ENCODE assay signal across 8 cellular contexts in the genomic region with DNA sequence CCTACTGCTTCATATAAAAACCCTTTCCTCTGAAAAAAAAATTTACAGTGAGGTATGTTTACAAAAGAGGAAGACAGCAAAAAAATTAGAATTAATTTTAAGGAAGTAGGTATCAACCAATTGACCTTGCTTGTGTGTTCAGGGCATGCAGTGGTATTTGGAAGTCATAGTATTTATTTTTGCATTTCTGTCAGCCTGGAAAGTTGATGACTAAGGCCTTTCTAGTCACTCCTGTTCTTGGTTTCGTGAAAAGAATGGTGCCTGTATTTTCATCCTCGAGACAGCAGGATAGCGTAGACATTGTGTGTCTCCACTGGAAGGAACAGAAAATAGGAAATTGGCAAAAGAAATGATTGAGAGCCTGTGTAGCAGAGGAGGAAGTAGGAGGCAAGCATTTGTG. TPM values are rescaled to one million over a fixed set of nuclear protein-coding genes. Genes with fewer than 3 reads are reported as not detected.
DNase-seq lines count a peak whose midpoint lies in the region; ATAC-seq and TF ChIP-seq lines count a peak whose summit lies in the region.
"Had no signal": no experiment of that assay in that cellular context is flagged by ENCODE, and none has a peak within 500 bp of the region (broad histone marks: within the 10 kb centered on the region; RNA-seq: fewer than 3 reads in every experiment).

No MANE protein-coding gene starts in this region.

- H3K27me3 ChIP-seq in spleen (replicated peaks in 1 of 7) = no peaks in the 10 kb centered on the region

- H3K27ac ChIP-seq in spleen = peak overlapping the region in 7 of 8 donors; percentile 47 to 74 (median 67)

- H3K4me1 Mint-ChIP-seq in central memory CD8-positive, alpha-beta T cell = peaks cover 53% of the 10 kb centered on the region

- TF ChIP-seq CTCF in spleen (IDR thresholded peaks at IDR 0.05 in 8 of 11, conservative IDR thresholded peaks at IDR 0.05 in 3 of 11) = no peak

- peak; percentile 17 for ATAC-seq in GM19463 (IDR thresholded peaks at IDR 0.05; ENCODE audit: unreplicated experiment)
- ATAC-seq in HG03565 (IDR thresholded peaks at IDR 0.05; ENCODE audit: unreplicated experiment) = peak; percentile 29
- no peak for ATAC-seq in central memory CD8-positive, alpha-beta T cell (replicated peaks; ENCODE audit: extremely low read depth, poor library complexity, severe bottlenecking)

- intact Hi-C loops in spleen (cut with DNase I; ENCODE audit: low total_unique reads) = no loop called here

- DNase-seq in central memory CD8-positive, alpha-beta T cell (ENCODE audit: low spot score in 2 of 2) = no peak
- DNase-seq in spleen (no peak), NCI-H748 (lab: John Stamatoyannopoulos, UW; ENCODE audit: unreplicated experiment) (no peak), NCI-H2171 treated with DMSO at 0.1 percent for 48 hours (lab: John Stamatoyannopoulos, UW) (no peak)
- no peak for DNase-seq in activated CD4-positive, alpha-beta T cell treated with anti-CD3 and anti-CD28 coated beads, Interleukin-2, amount 50 U/mL, for 4 hours
- DNase-seq: posterior cingulate gyrus had no signal

- H3K27me3 Mint-ChIP-seq in central memory CD8-positive, alpha-beta T cell = no peaks in the 10 kb centered on the region

- peaks cover 0 to 42% (median 19%) of the 10 kb centered on the region in 6 donors for H3K4me1 ChIP-seq in spleen

- WGBS in spleen, 5 donors = 24 to 44% (median 32%) methylated on average over 3 of the region's 3 CpGs

- peak overlapping the region in 1 of 8 donors; percentile 12 for H3K4me3 ChIP-seq in spleen

- no peak for TF ChIP-seq POLR2A in spleen (IDR thresholded peaks at IDR 0.05)

- no peaks in the 10 kb centered on the region for H3K36me3 ChIP-seq in spleen

- no peak overlapping the region for H3K4me3 Mint-ChIP-seq in central memory CD8-positive, alpha-beta T cell

- peaks cover 5% of the 10 kb centered on the region for H3K36me3 Mint-ChIP-seq in central memory CD8-positive, alpha-beta T cell (ENCODE audit: insufficient read depth)

- H3K9me3 ChIP-seq in spleen = no peaks in the 10 kb centered on the region

- no peaks in the 10 kb centered on the region for H3K9me3 Mint-ChIP-seq in central memory CD8-positive, alpha-beta T cell

- H3K27ac Mint-ChIP-seq in central memory CD8-positive, alpha-beta T cell (ENCODE audit: low read depth) = peak overlapping the region; percentile 1

RNA-seq across cellular contexts. Expression of a gene that starts 24.5 kb away (rescaled TPM):
- total RNA-seq in spleen = 10 to 100 TPM; 46.0 to 98.8 (median 62.8) TPM
- polyA plus RNA-seq in spleen = 1 to 10 TPM; 3.2 to 3.7 (median 3.5) TPM
